ENCODE assay signal across 8 cellular contexts in genomic region chr12:110124184-110124995, GRCh38. TPM values are rescaled to one million over a fixed set of nuclear protein-coding genes. Genes with fewer than 3 reads are reported as not detected.
DNase-seq lines count a peak whose midpoint lies in the region; ATAC-seq and TF ChIP-seq lines count a peak whose summit lies in the region.

Gene IFT81, plus strand, starts transcription at chr12:110124357. Its CDS starts 3,024 bp downstream, at chr12:110127381.

- WGBS in right lobe of liver (ENCODE audit: insufficient coverage, low coverage, low lambda C conversion rate, missing lambda C conversion rate), result 0% methylated on average over 7 of the region's 78 CpGs

- intact Hi-C loops in activated CD4-positive, alpha-beta memory T cell treated with anti-CD3 and anti-CD28 coated beads for 36 hours (cut with micrococcal nuclease), result loop anchor here (1.0 kb wide), 1 partner anchor 157 kb away; the partner anchor contains the start of gene ATP2A2
- intact Hi-C loops in dorsolateral prefrontal cortex (cut with DNase I) (loop anchor here (5.0 to 10.0 kb wide), 2 partner anchors 158 to 160 kb away; partner anchors contain the start of gene ATP2A2 (in 2 of the 2)), right lobe of liver (cut with DNase I) (no loop called here)

- H3K4me1 Mint-ChIP-seq in activated CD4-positive, alpha-beta memory T cell treated with anti-CD3 and anti-CD28 coated beads for 36 hours (ENCODE audit: low read depth), result peaks cover 7% of the 10 kb centered on the region

- H3K9me3 Mint-ChIP-seq in activated CD4-positive, alpha-beta memory T cell treated with anti-CD3 and anti-CD28 coated beads for 36 hours, result no peaks in the 10 kb centered on the region

- peak within 1 kb of the TSS; percentile 42 for H3K27ac Mint-ChIP-seq in activated CD4-positive, alpha-beta memory T cell treated with anti-CD3 and anti-CD28 coated beads for 36 hours

- peaks cover 3% of the 10 kb centered on the region for H3K4me1 ChIP-seq in BE2C
- peaks cover 0 to 3% (median 0%) of the 10 kb centered on the region in 4 donors for H3K4me1 ChIP-seq in right lobe of liver

- peaks cover 2% of the 10 kb centered on the region for H3K27me3 Mint-ChIP-seq in activated CD4-positive, alpha-beta memory T cell treated with anti-CD3 and anti-CD28 coated beads for 36 hours

- H3K27ac ChIP-seq in dorsolateral prefrontal cortex (peak within 1 kb of the TSS in 58 of 59 donors; percentile 44 to 97 (median 90)), right lobe of liver (peak within 1 kb of the TSS; percentile 49 to 88 (median 69))

- no peaks in the 10 kb centered on the region for H3K36me3 Mint-ChIP-seq in activated CD4-positive, alpha-beta memory T cell treated with anti-CD3 and anti-CD28 coated beads for 36 hours

- peaks cover 12% of the 10 kb centered on the region for H3K36me3 ChIP-seq in BE2C
- no peaks in the 10 kb centered on the region for H3K36me3 ChIP-seq in right lobe of liver

- ATAC-seq in GM19397 (IDR thresholded peaks at IDR 0.05; ENCODE audit: unreplicated experiment) (peak; percentile 81), HG03571 (IDR thresholded peaks at IDR 0.05; ENCODE audit: unreplicated experiment) (peak; percentile 72), right lobe of liver (peak; percentile 95 to 98 (median 97))

- no peak for TF ChIP-seq CTCF in BE2C (IDR thresholded peaks at IDR 0.05; ENCODE audit: low read depth, low read length)
- TF ChIP-seq CTCF in dorsolateral prefrontal cortex (IDR thresholded peaks at IDR 0.05 in 54 of 56, conservative IDR thresholded peaks at IDR 0.05 in 2 of 56; ENCODE audit: low read depth in 1 of 56, partially characterized antibody in 56 of 56), result peak in 22 of 56 donors; percentile 8 to 52 (median 22)
- TF ChIP-seq CTCF in right lobe of liver (IDR thresholded peaks at IDR 0.05), result no peak

- H3K4me3 Mint-ChIP-seq in activated CD4-positive, alpha-beta memory T cell treated with anti-CD3 and anti-CD28 coated beads for 36 hours, result peak within 1 kb of the TSS; percentile 87

- H3K9me3 ChIP-seq in BE2C, result no peaks in the 10 kb centered on the region; the same call in 1 of the 2 replicates
- H3K9me3 ChIP-seq in right lobe of liver, result no peaks in the 10 kb centered on the region

- DNase-seq in BE2C, result peak; percentile 98
- DNase-seq in NCI-H82 treated with DMSO at 0.1 percent for 48 hours (lab: John Stamatoyannopoulos, UW; ENCODE audit: unreplicated experiment), result peak; percentile 88
- DNase-seq in activated CD4-positive, alpha-beta memory T cell treated with anti-CD3 and anti-CD28 coated beads for 36 hours, result peak; percentile 97
- DNase-seq in dorsolateral prefrontal cortex, result peak; percentile 88 to 97 (median 94)
- DNase-seq in right lobe of liver, result peak; percentile 97 to 98 (median 97)
- DNase-seq in stimulated activated CD4-positive, alpha-beta T cell treated with anti-CD3 and anti-CD28 coated beads, Interleukin-4, amount 100 ng/mL, for 24 hours, result peak; percentile 95

- peak; percentile 21 for TF ChIP-seq POLR2A in right lobe of liver (IDR thresholded peaks at IDR 0.05)

- no peaks in the 10 kb centered on the region for H3K27me3 ChIP-seq in BE2C
- H3K27me3 ChIP-seq in dorsolateral prefrontal cortex, result no peaks in the 10 kb centered on the region
- H3K27me3 ChIP-seq in right lobe of liver, result no peaks in the 10 kb centered on the region

- peak within 1 kb of the TSS; percentile 96 for H3K4me3 ChIP-seq in BE2C (ENCODE audit: low read depth, low read length)
- H3K4me3 ChIP-seq in dorsolateral prefrontal cortex, result peak within 1 kb of the TSS; percentile 66 to 100 (median 95)
- peak within 1 kb of the TSS; percentile 92 to 100 (median 96) for H3K4me3 ChIP-seq in right lobe of liver

- POLR2A ChIA-PET in activated CD4-positive, alpha-beta memory T cell treated with anti-CD3 and anti-CD28 coated beads for 36 hours (lab: Charles Lee), result interaction anchor here (0.6 to 1.2 kb wide), 2 partner anchors 156 to 344 kb away, joined by 3 to 7 read pairs; partner anchors contain the start of gene GPN3

- CTCF ChIA-PET in activated CD4-positive, alpha-beta memory T cell treated with anti-CD3 and anti-CD28 coated beads for 36 hours (lab: Charles Lee), result interaction anchor here (0.9 to 1.5 kb wide), 6 partner anchors 11 to 477 kb away, joined by 3 to 6 read pairs (median 3); partner anchors contain the start of gene GIT2

RNA-seq across cellular contexts. Expression of gene IFT81, which starts in this region (rescaled TPM):
- polyA plus RNA-seq in BE2C (2012; ENCODE audit: insufficient read depth, insufficient read length, low read depth), result 4.0 TPM
- total RNA-seq in activated CD4-positive, alpha-beta memory T cell treated with anti-CD3 and anti-CD28 coated beads for 36 hours, result 1 to 10 TPM; 2.9 to 3.4 TPM
- 10 to 100 TPM; 12.0 to 29.3 (median 19.0) TPM for total RNA-seq in dorsolateral prefrontal cortex
- 1 to 10 TPM; 1.3 to 5.1 (median 2.5) TPM for total RNA-seq in right lobe of liver

Comparison
In these comparisons a context has a peak if more than half of its experiments do, and no peak if none do; other contexts are left out.
1. Peak in every context shown above with its lines: DNase-seq, ATAC-seq, H3K4me3 ChIP-seq and H3K27ac ChIP-seq.
2. intact Hi-C loops: an anchor here in activated CD4-positive, alpha-beta memory T cell treated with anti-CD3 and anti-CD28 coated beads for 36 hours (1.0 kb wide) and dorsolateral prefrontal cortex (5.0 to 10.0 kb wide); none called in right lobe of liver.